ENCODE assay signal across 8 cellular contexts in genomic region chr15:34366271-34367043, GRCh38. TPM values are rescaled to one million over a fixed set of nuclear protein-coding genes. Genes with fewer than 3 reads are reported as not detected.
DNase-seq lines count a peak whose midpoint lies in the region; ATAC-seq and TF ChIP-seq lines count a peak whose summit lies in the region.

No MANE protein-coding gene starts in this region.

- H3K4me3 ChIP-seq in CD8-positive, alpha-beta memory T cell (ENCODE audit: low read length), result peak overlapping the region; percentile 57
- H3K4me3 ChIP-seq in HFF-Myc (replicated peaks; ENCODE audit: low read depth, low read length) (peak overlapping the region; percentile 85), epithelial cell of proximal tubule (ENCODE audit: low read depth, low read length) (peak overlapping the region; percentile 92), mononuclear cell (ENCODE audit: low read length) (peak overlapping the region; percentile 68)

- peak overlapping the region; percentile 52 for H3K27ac ChIP-seq in CD8-positive, alpha-beta memory T cell (ENCODE audit: low read depth, low read length)

- peaks cover 31 to 51% (median 43%) of the 10 kb centered on the region in 3 donors for H3K4me1 Mint-ChIP-seq in CD8-positive, alpha-beta memory T cell
- peaks cover 27% of the 10 kb centered on the region for H3K4me1 Mint-ChIP-seq in stimulated activated memory B cell treated with anti-CD40 and anti-IgM and Interleukin-4, amounts not matched to agents 10 μg/mL and 1 μg/mL and 100 μg/mL, for 72 hours

- H3K4me1 ChIP-seq in CD8-positive, alpha-beta memory T cell (ENCODE audit: insufficient read depth, low read length), result peaks cover 25% of the 10 kb centered on the region
- peaks cover 21% of the 10 kb centered on the region for H3K4me1 ChIP-seq in mononuclear cell (ENCODE audit: insufficient read depth, low read length)

- H3K9me3 Mint-ChIP-seq in CD8-positive, alpha-beta memory T cell, result no peaks in the 10 kb centered on the region
- H3K9me3 Mint-ChIP-seq in stimulated activated memory B cell treated with anti-CD40 and anti-IgM and Interleukin-4, amounts not matched to agents 10 μg/mL and 1 μg/mL and 100 μg/mL, for 72 hours, result no peaks in the 10 kb centered on the region

- TF ChIP-seq CTCF in HFF-Myc (IDR thresholded peaks at IDR 0.05; ENCODE audit: low read depth, low read length, missing control alignments) (no peak), epithelial cell of proximal tubule (conservative IDR thresholded peaks at IDR 0.05; ENCODE audit: low read depth, low read length) (no peak)

- H3K4me3 Mint-ChIP-seq in CD8-positive, alpha-beta memory T cell, result peak overlapping the region; percentile 90 to 98 (median 95)
- H3K4me3 Mint-ChIP-seq in stimulated activated memory B cell treated with anti-CD40 and anti-IgM and Interleukin-4, amounts not matched to agents 10 μg/mL and 1 μg/mL and 100 μg/mL, for 72 hours, result peak overlapping the region; percentile 95

- peak overlapping the region; percentile 83 to 98 (median 92) for H3K27ac Mint-ChIP-seq in CD8-positive, alpha-beta memory T cell
- H3K27ac Mint-ChIP-seq in stimulated activated memory B cell treated with anti-CD40 and anti-IgM and Interleukin-4, amounts not matched to agents 10 μg/mL and 1 μg/mL and 100 μg/mL, for 72 hours, result peak overlapping the region; percentile 89

- peaks cover 3% of the 10 kb centered on the region for H3K36me3 ChIP-seq in CD8-positive, alpha-beta memory T cell (ENCODE audit: insufficient read depth, low read length)

- H3K27me3 Mint-ChIP-seq in CD8-positive, alpha-beta memory T cell, result no peaks in the 10 kb centered on the region
- H3K27me3 Mint-ChIP-seq in stimulated activated memory B cell treated with anti-CD40 and anti-IgM and Interleukin-4, amounts not matched to agents 10 μg/mL and 1 μg/mL and 100 μg/mL, for 72 hours, result no peaks in the 10 kb centered on the region

- peak; percentile 28 to 71 (median 46) for DNase-seq in CD8-positive, alpha-beta memory T cell
- DNase-seq in HFF-Myc (ENCODE audit: extremely low read depth, low read depth) (no peak), NCI-H82 treated with DMSO at 0.1 percent for 48 hours (lab: John Stamatoyannopoulos, UW; ENCODE audit: unreplicated experiment) (peak; percentile 26), activated T-cell treated with anti-CD3 and anti-CD28 coated beads for 24 hours (ENCODE audit: low read depth) (peak; percentile 38), epithelial cell of proximal tubule (ENCODE audit: low read depth) (no peak)

- POLR2A ChIA-PET in CD8-positive, alpha-beta memory T cell (lab: Charles Lee), result interaction anchor here (0.6 to 3.5 kb wide), 9 partner anchors 23 to 264 kb away, joined by 3 to 42 read pairs (median 5); partner anchors contain the start of genes EMC7, GOLGA8B, NOP10 and NUTM1

- H3K9me3 ChIP-seq in CD8-positive, alpha-beta memory T cell (ENCODE audit: low read length), result no peaks in the 10 kb centered on the region
- H3K9me3 ChIP-seq in mononuclear cell (ENCODE audit: low read depth, low read length), result no peaks in the 10 kb centered on the region

- ATAC-seq in stimulated activated memory B cell treated with anti-CD40 and anti-IgM and Interleukin-4, amounts not matched to agents 10 μg/mL and 1 μg/mL and 100 μg/mL, for 72 hours, result no peak
- no peak for ATAC-seq in GM18870 (IDR thresholded peaks at IDR 0.05; ENCODE audit: unreplicated experiment)

- no peaks in the 10 kb centered on the region for H3K27me3 ChIP-seq in CD8-positive, alpha-beta memory T cell (ENCODE audit: insufficient read depth, low read length, poor library complexity, severe bottlenecking)
- H3K27me3 ChIP-seq in mononuclear cell (ENCODE audit: insufficient read depth, low read length), result no peaks in the 10 kb centered on the region

- H3K36me3 Mint-ChIP-seq in CD8-positive, alpha-beta memory T cell, result peaks cover 0 to 35% (median 6%) of the 10 kb centered on the region in 3 donors
- peaks cover 17% of the 10 kb centered on the region for H3K36me3 Mint-ChIP-seq in stimulated activated memory B cell treated with anti-CD40 and anti-IgM and Interleukin-4, amounts not matched to agents 10 μg/mL and 1 μg/mL and 100 μg/mL, for 72 hours

- CTCF ChIA-PET in CD8-positive, alpha-beta memory T cell (lab: Charles Lee), result interaction anchor here (0.6 to 4.2 kb wide), 24 partner anchors 9 to 323 kb away, joined by 3 to 60 read pairs (median 7); partner anchors contain the start of genes EMC4, EMC7, GOLGA8A and GOLGA8B

RNA-seq across cellular contexts. Expression of gene LPCAT4, which starts 0.5 kb away (rescaled TPM):
- 10 to 100 TPM; 49.5 to 57.4 TPM for total RNA-seq in CD8-positive, alpha-beta memory T cell
- polyA plus RNA-seq in CD8-positive, alpha-beta memory T cell, result 17.4 TPM
- total RNA-seq in epithelial cell of proximal tubule, result 13.2 and 33.2 TPM in 2 replicates
- 9.2 TPM for total RNA-seq in mononuclear cell

RNA-seq across cellular contexts. Expression of gene NUTM1, which starts 23.3 kb away (rescaled TPM):
- total RNA-seq in CD8-positive, alpha-beta memory T cell, result not detected
- polyA plus RNA-seq in CD8-positive, alpha-beta memory T cell, result not detected
- total RNA-seq in epithelial cell of proximal tubule (not detected in 2 replicates), mononuclear cell (not detected)

RNA-seq across cellular contexts. Expression of gene NOP10, which starts 23.5 kb away (rescaled TPM):
- total RNA-seq in CD8-positive, alpha-beta memory T cell, result 100 to 1,000 TPM; 284 to 292 TPM
- 294 TPM for polyA plus RNA-seq in CD8-positive, alpha-beta memory T cell
- total RNA-seq in epithelial cell of proximal tubule (319 TPM in 2 replicates), mononuclear cell (112 TPM)

RNA-seq across cellular contexts. Expression of gene SLC12A6, which starts 28.9 kb away (rescaled TPM):
- 10 to 100 TPM; 19.2 to 20.6 TPM for total RNA-seq in CD8-positive, alpha-beta memory T cell
- 7.1 TPM for polyA plus RNA-seq in CD8-positive, alpha-beta memory T cell
- total RNA-seq in epithelial cell of proximal tubule (4.8 and 8.3 TPM in 2 replicates), mononuclear cell (87.5 TPM)

Comparison
In these comparisons a context has a peak if more than half of its experiments do, and no peak if none do; other contexts are left out.
1. DNase-seq: peak in CD8-positive, alpha-beta memory T cell (5 of 5), NCI-H82 treated with DMSO at 0.1 percent for 48 hours (single experiment) and activated T-cell treated with anti-CD3 and anti-CD28 coated beads for 24 hours (single experiment); none in HFF-Myc (single experiment) and epithelial cell of proximal tubule (single experiment).
2. Peak in every context shown above with its lines, with median percentiles within 50 percentile points of each other: H3K4me3 ChIP-seq.